ENCODE assay signal across 1 cellular context in the genomic region with DNA sequence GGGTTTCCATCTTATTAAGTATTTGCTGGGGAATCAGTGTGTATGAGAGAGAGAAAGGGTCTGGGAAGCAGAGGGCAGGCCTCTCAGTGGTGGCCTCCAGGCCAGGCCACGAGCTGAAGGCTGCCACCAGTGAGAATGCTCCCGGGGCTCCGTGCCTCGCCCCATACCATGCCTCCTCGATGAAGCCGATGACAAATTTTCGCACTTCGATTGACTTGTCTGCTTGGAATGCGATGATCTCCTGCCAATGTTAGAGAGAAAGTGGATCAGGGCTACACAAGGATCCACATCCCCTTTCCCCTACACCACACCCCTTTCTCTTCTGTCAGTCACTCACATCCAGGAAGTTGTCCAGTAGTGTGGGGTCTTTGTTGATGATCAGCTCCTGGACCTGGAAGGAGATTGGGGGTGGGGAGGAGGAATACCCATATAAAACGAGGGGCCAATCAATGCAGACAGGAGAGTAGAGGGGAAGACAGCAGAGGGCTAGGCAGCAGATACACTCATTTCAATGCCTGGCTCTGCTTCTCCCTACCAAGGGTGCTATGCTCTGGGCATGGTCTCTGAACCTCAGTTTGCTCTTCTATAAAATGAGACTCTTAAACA.
TF ChIP-seq lines count a peak whose summit lies in the region.

No MANE protein-coding gene starts in this region.

TF ChIP-seq in IMR-90, 13 proteins besides CTCF, POLR2A, EP300 and RAD21:
- TF ChIP-seq CEBPB (IDR thresholded peaks at IDR 0.05; ENCODE audit: low read depth, low read length): no peak
- no peak for TF ChIP-seq MAZ (IDR thresholded peaks at IDR 0.05; ENCODE audit: borderline replicate concordance, low read depth, low read length)
- TF ChIP-seq, protein P1, sequence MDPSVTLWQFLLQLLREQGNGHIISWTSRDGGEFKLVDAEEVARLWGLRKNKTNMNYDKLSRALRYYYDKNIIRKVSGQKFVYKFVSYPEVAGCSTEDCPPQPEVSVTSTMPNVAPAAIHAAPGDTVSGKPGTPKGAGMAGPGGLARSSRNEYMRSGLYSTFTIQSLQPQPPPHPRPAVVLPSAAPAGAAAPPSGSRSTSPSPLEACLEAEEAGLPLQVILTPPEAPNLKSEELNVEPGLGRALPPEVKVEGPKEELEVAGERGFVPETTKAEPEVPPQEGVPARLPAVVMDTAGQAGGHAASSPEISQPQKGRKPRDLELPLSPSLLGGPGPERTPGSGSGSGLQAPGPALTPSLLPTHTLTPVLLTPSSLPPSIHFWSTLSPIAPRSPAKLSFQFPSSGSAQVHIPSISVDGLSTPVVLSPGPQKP (IDR thresholded peaks at IDR 0.05; ENCODE audit: borderline replicate concordance, low read depth, low read length): no peak
- TF ChIP-seq RFX5 (IDR thresholded peaks at IDR 0.05; ENCODE audit: low read depth, low read length): no peak
- no peak for TF ChIP-seq MXI1 (IDR thresholded peaks at IDR 0.05; ENCODE audit: borderline replicate concordance, low read depth, low read length)
- TF ChIP-seq RCOR1 (IDR thresholded peaks at IDR 0.05; ENCODE audit: insufficient replicate concordance, low read length): no peak
- TF ChIP-seq CHD1 (IDR thresholded peaks at IDR 0.05; ENCODE audit: low read depth, low read length): no peak
- TF ChIP-seq FOS (IDR thresholded peaks at IDR 0.05; ENCODE audit: low read depth, low read length): no peak
